Comparison of ENCODE assay signal across 1 cellular context in the genomic region with DNA sequence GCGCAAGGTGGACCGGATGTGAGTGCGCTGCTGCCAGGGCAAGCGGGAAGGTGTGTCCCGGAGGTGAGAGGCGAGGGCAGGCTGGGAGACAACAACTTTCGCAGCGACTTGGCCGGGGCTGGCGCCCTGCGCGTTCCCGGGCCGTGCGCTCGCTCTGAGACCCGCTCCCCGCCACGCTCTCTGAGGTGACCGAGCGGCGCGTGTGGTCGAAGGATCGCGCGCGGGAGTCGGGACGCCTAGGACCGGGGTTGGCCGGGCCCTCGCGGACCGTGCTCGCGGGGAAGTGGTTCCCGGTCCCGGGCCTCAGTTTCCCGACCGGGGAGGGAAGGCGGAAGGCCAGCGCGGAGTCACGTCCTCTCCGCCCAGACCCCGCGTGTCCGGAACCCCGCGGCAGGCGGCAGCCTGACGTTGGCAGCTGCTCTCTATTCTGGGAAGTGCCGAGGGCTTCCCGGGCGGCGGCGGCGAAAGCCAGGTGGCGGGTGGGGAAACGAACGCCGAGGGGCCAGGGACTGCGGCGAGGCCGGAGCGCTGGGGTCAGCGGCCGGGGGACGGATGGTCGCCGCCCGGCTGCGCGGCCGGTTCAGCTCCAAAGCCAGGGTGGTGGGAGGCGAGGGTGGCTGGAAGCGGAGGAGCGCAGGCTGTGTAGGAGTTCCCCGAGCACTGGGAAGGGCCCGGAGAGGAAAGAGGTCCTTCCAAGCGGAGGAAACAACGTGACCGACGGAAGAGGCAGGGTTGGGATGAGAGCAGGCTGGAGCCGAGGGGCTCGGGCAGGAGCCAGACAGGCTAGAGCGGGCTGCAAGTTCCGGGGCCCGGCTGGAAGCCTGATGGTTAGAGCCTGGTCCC.
TF ChIP-seq lines count a peak whose summit lies in the region.

No MANE protein-coding gene starts in this region.

TF ChIP-seq in K562, 482 proteins besides CTCF, POLR2A, EP300 and RAD21 (continued from another document and continues in another):
- TF ChIP-seq ZMIZ1 (IDR thresholded peaks at IDR 0.05; ENCODE audit: low read depth in 2 of 2, low read length in 2 of 2) (no peak), PHB (CRISPR knock-in tag; IDR thresholded peaks at IDR 0.05) (no peak), TRIM28 (IDR thresholded peaks at IDR 0.05) (no peak), ATF7 (IDR thresholded peaks at IDR 0.05) (no peak), CBFA2T3 (IDR thresholded peaks at IDR 0.05) (no peak), SMAD4 (CRISPR knock-in tag; conservative IDR thresholded peaks at IDR 0.05) (peak; percentile 63), CBX1 (IDR thresholded peaks at IDR 0.05; ENCODE audit: low read depth) (peak; percentile 52; the same call in 1 of the 2 replicates), RBM14 (IDR thresholded peaks at IDR 0.05; ENCODE audit: borderline replicate concordance, insufficient read depth, low read depth, low read length) (0 out of 2 replicates have a peak, but pooled peaks have one; percentile 33), FOXA1 (IDR thresholded peaks at IDR 0.05; ENCODE audit: borderline replicate concordance) (no peak), ZNF76 (CRISPR knock-in tag; IDR thresholded peaks at IDR 0.05; ENCODE audit: borderline replicate concordance) (0 out of 2 replicates have a peak, but pooled peaks have one; percentile 31), NFATC3 (IDR thresholded peaks at IDR 0.05) (no peak), ZNF512 (tag; IDR thresholded peaks at IDR 0.05) (no peak), RBFOX2 (IDR thresholded peaks at IDR 0.05; ENCODE audit: low read depth, low read length) (peak; percentile 87), ZKSCAN3 (CRISPR knock-in tag; IDR thresholded peaks at IDR 0.05) (no peak), DDX20 (tag; IDR thresholded peaks at IDR 0.05; ENCODE audit: low read depth) (no peak), ARID1B (IDR thresholded peaks at IDR 0.05) (no peak), ZNF165 (CRISPR knock-in tag; IDR thresholded peaks at IDR 0.05; ENCODE audit: borderline replicate concordance) (no peak), RHOXF2B (CRISPR knock-in tag; conservative IDR thresholded peaks at IDR 0.05) (no peak), ZNF740 (CRISPR knock-in tag; IDR thresholded peaks at IDR 0.05) (peak; percentile 42; the same call in 1 of the 2 replicates), ZNF740 (tag; IDR thresholded peaks at IDR 0.05) (no peak), KLF6 (CRISPR knock-in tag; IDR thresholded peaks at IDR 0.05; ENCODE audit: borderline replicate concordance) (no peak), FOXK1 (CRISPR knock-in tag; IDR thresholded peaks at IDR 0.05; ENCODE audit: borderline replicate concordance) (no peak), CHD2 (IDR thresholded peaks at IDR 0.05; ENCODE audit: low read depth, low read length) (no peak), ZFPM2 (CRISPR knock-in tag; IDR thresholded peaks at IDR 0.05) (no peak), TAF15 (IDR thresholded peaks at IDR 0.05; ENCODE audit: low read depth, low read length) (no peak), ZNF778 (CRISPR knock-in tag; IDR thresholded peaks at IDR 0.05) (no peak), KAT7 (CRISPR knock-in tag; IDR thresholded peaks at IDR 0.05; ENCODE audit: borderline replicate concordance) (peak; percentile 89), RBM39 (optimal IDR thresholded peaks at IDR 0.05; ENCODE audit: low read depth, low read length) (no peak), ZNF398 (CRISPR knock-in tag; IDR thresholded peaks at IDR 0.05) (no peak)
- TF ChIP-seq, protein P1, sequence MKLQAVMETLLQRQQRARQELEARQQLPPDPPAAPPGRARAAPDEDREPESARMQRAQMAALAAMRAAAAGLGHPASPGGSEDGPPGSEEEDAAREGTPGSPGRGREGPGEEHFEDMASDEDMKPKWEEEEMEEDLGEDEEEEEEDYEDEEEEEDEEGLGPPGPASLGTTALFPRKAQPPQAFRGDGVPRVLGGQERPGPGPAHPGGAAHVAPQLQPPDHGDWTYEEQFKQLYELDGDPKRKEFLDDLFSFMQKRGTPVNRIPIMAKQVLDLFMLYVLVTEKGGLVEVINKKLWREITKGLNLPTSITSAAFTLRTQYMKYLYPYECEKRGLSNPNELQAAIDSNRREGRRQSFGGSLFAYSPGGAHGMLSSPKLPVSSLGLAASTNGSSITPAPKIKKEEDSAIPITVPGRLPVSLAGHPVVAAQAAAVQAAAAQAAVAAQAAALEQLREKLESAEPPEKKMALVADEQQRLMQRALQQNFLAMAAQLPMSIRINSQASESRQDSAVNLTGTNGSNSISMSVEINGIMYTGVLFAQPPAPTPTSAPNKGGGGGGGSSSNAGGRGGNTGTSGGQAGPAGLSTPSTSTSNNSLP (IDR thresholded peaks at IDR 0.05; ENCODE audit: borderline replicate concordance, low read depth, low read length): no peak
- TF ChIP-seq, protein P2, sequence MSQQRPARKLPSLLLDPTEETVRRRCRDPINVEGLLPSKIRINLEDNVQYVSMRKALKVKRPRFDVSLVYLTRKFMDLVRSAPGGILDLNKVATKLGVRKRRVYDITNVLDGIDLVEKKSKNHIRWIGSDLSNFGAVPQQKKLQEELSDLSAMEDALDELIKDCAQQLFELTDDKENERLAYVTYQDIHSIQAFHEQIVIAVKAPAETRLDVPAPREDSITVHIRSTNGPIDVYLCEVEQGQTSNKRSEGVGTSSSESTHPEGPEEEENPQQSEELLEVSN (IDR thresholded peaks at IDR 0.05; ENCODE audit: borderline replicate concordance in 1 of 2, extremely low read depth in 1 of 2, insufficient read depth in 1 of 2, insufficient read length in 1 of 2, low read depth in 1 of 2, low read length in 1 of 2, poor library complexity in 1 of 2, severe bottlenecking in 1 of 2): peak; percentile 85 to 88
- TF ChIP-seq, protein P3, sequence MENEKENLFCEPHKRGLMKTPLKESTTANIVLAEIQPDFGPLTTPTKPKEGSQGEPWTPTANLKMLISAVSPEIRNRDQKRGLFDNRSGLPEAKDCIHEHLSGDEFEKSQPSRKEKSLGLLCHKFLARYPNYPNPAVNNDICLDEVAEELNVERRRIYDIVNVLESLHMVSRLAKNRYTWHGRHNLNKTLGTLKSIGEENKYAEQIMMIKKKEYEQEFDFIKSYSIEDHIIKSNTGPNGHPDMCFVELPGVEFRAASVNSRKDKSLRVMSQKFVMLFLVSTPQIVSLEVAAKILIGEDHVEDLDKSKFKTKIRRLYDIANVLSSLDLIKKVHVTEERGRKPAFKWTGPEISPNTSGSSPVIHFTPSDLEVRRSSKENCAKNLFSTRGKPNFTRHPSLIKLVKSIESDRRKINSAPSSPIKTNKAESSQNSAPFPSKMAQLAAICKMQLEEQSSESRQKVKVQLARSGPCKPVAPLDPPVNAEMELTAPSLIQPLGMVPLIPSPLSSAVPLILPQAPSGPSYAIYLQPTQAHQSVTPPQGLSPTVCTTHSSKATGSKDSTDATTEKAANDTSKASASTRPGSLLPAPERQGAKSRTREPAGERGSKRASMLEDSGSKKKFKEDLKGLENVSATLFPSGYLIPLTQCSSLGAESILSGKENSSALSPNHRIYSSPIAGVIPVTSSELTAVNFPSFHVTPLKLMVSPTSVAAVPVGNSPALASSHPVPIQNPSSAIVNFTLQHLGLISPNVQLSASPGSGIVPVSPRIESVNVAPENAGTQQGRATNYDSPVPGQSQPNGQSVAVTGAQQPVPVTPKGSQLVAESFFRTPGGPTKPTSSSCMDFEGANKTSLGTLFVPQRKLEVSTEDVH (IDR thresholded peaks at IDR 0.05; ENCODE audit: low read depth, partially characterized antibody): no peak
- TF ChIP-seq, protein P4, sequence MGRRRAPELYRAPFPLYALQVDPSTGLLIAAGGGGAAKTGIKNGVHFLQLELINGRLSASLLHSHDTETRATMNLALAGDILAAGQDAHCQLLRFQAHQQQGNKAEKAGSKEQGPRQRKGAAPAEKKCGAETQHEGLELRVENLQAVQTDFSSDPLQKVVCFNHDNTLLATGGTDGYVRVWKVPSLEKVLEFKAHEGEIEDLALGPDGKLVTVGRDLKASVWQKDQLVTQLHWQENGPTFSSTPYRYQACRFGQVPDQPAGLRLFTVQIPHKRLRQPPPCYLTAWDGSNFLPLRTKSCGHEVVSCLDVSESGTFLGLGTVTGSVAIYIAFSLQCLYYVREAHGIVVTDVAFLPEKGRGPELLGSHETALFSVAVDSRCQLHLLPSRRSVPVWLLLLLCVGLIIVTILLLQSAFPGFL (CRISPR knock-in tag; IDR thresholded peaks at IDR 0.05): 0 out of 2 replicates have a peak, but pooled peaks have one; percentile 42
- TF ChIP-seq, protein P5, sequence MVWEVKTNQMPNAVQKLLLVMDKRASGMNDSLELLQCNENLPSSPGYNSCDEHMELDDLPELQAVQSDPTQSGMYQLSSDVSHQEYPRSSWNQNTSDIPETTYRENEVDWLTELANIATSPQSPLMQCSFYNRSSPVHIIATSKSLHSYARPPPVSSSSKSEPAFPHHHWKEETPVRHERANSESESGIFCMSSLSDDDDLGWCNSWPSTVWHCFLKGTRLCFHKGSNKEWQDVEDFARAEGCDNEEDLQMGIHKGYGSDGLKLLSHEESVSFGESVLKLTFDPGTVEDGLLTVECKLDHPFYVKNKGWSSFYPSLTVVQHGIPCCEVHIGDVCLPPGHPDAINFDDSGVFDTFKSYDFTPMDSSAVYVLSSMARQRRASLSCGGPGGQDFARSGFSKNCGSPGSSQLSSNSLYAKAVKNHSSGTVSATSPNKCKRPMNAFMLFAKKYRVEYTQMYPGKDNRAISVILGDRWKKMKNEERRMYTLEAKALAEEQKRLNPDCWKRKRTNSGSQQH (CRISPR knock-in tag; IDR thresholded peaks at IDR 0.05): no peak
- TF ChIP-seq, protein P6, sequence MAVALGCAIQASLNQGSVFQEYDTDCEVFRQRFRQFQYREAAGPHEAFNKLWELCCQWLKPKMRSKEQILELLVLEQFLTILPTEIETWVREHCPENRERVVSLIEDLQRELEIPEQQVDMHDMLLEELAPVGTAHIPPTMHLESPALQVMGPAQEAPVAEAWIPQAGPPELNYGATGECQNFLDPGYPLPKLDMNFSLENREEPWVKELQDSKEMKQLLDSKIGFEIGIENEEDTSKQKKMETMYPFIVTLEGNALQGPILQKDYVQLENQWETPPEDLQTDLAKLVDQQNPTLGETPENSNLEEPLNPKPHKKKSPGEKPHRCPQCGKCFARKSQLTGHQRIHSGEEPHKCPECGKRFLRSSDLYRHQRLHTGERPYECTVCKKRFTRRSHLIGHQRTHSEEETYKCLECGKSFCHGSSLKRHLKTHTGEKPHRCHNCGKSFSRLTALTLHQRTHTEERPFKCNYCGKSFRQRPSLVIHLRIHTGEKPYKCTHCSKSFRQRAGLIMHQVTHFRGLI (CRISPR knock-in tag; IDR thresholded peaks at IDR 0.05): no peak
- TF ChIP-seq, protein P7, sequence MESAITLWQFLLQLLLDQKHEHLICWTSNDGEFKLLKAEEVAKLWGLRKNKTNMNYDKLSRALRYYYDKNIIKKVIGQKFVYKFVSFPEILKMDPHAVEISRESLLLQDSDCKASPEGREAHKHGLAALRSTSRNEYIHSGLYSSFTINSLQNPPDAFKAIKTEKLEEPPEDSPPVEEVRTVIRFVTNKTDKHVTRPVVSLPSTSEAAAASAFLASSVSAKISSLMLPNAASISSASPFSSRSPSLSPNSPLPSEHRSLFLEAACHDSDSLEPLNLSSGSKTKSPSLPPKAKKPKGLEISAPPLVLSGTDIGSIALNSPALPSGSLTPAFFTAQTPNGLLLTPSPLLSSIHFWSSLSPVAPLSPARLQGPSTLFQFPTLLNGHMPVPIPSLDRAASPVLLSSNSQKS (CRISPR knock-in tag; IDR thresholded peaks at IDR 0.05): no peak
